In genomic region chr1:151534662-151535278, GRCh38 we compare ENCODE assay signal across 8 cellular contexts. TPM values are rescaled to one million over a fixed set of nuclear protein-coding genes. Genes with fewer than 3 reads are reported as not detected.
DNase-seq lines count a peak whose midpoint lies in the region; ATAC-seq and TF ChIP-seq lines count a peak whose summit lies in the region.

No MANE protein-coding gene starts in this region.

- H3K4me1 ChIP-seq in DOHH2 (ENCODE audit: control insufficient read depth, low read length) (peaks cover 8% of the 10 kb centered on the region), SK-N-SH (ENCODE audit: control insufficient read depth in 1 of 2, insufficient read depth in 2 of 2, low read depth in 1 of 2, low read length in 1 of 2) (peaks cover 10 to 28% of the 10 kb centered on the region in 2 experiments; a peak in 3 of 4 replicates)

- H3K4me3 ChIP-seq in DOHH2 (ENCODE audit: low read length) (no peak overlapping the region), SK-N-SH (ENCODE audit: low read depth in 2 of 2, low read length in 1 of 2) (no peak overlapping the region; a peak in 1 of 4 replicates)

- H3K36me3 Mint-ChIP-seq in progenitor cell of endocrine pancreas (ENCODE audit: insufficient read depth): peaks cover 28% of the 10 kb centered on the region

- H4K20me1 ChIP-seq in DOHH2 (ENCODE audit: control insufficient read depth, insufficient read depth, low read depth, low read length) (no peaks in the 10 kb centered on the region), SK-N-SH (ENCODE audit: insufficient read depth) (no peaks in the 10 kb centered on the region)

- no peak overlapping the region for H3K27ac ChIP-seq in DOHH2 (ENCODE audit: low read depth, low read length)
- no peak overlapping the region for H3K27ac ChIP-seq in SK-N-SH (ENCODE audit: low read depth in 2 of 2, low read length in 1 of 2)

- CTCF ChIA-PET in SK-N-SH (lab: Yijun Ruan, JAX): interaction anchor here (0.6 to 5.2 kb wide), 24 partner anchors 9 to 323 kb away, joined by 3 to 28 read pairs (median 3); partner anchors contain the start of gene CGN

- peak; percentile 85 for TF ChIP-seq RAD21 in SK-N-SH (IDR thresholded peaks at IDR 0.05; ENCODE audit: low read length)

- H3K27me3 ChIP-seq in DOHH2 (ENCODE audit: control insufficient read depth, low read length) (no peaks in the 10 kb centered on the region), SK-N-SH (ENCODE audit: insufficient read depth) (no peaks in the 10 kb centered on the region)

- no peaks in the 10 kb centered on the region for H3K27me3 Mint-ChIP-seq in progenitor cell of endocrine pancreas

- POLR2A ChIA-PET in SK-N-SH (lab: Yijun Ruan, JAX): no interaction called here

- ATAC-seq in HG03442 (IDR thresholded peaks at IDR 0.05; ENCODE audit: unreplicated experiment) (no peak), HG02759 (IDR thresholded peaks at IDR 0.05; ENCODE audit: unreplicated experiment) (no peak)

- H3K9me2 ChIP-seq in DOHH2 (replicated peaks; ENCODE audit: control insufficient read depth, low read length) (no peaks in the 10 kb centered on the region), SK-N-SH (no peaks in the 10 kb centered on the region)

- H3K79me2 ChIP-seq in DOHH2 (ENCODE audit: control insufficient read depth, low read length) (no peaks in the 10 kb centered on the region), SK-N-SH (ENCODE audit: insufficient read depth) (no peaks in the 10 kb centered on the region)

- no peak overlapping the region for H3K4me3 Mint-ChIP-seq in progenitor cell of endocrine pancreas (ENCODE audit: low read depth)

- no peaks in the 10 kb centered on the region for H3K36me3 ChIP-seq in DOHH2 (ENCODE audit: control insufficient read depth, low read length)
- H3K36me3 ChIP-seq in SK-N-SH (replicated peaks in 1 of 2; ENCODE audit: control insufficient read depth in 1 of 2, insufficient read depth in 2 of 2, low read length in 1 of 2): no peaks in the 10 kb centered on the region

- peaks cover 1% of the 10 kb centered on the region for H3K4me1 Mint-ChIP-seq in progenitor cell of endocrine pancreas (ENCODE audit: low read depth)

- H3K9me3 Mint-ChIP-seq in progenitor cell of endocrine pancreas (ENCODE audit: low read depth): no peaks in the 10 kb centered on the region

- no peaks in the 10 kb centered on the region for H3K9me3 ChIP-seq in DOHH2 (ENCODE audit: control insufficient read depth, insufficient read depth, low read length)
- no peaks in the 10 kb centered on the region for H3K9me3 ChIP-seq in SK-N-SH

- TF ChIP-seq CTCF in DOHH2 (IDR thresholded peaks at IDR 0.05; ENCODE audit: low read depth, low read length, poor library complexity, severe bottlenecking) (peak; percentile 97), SK-N-SH (IDR thresholded peaks at IDR 0.05) (peak; percentile 97), progenitor cell of endocrine pancreas (IDR thresholded peaks at IDR 0.05; ENCODE audit: unreplicated experiment) (peak; percentile 83)

- WGBS in SK-N-SH (ENCODE audit: low lambda C conversion rate): 69% methylated on average over 12 of the region's 12 CpGs

- H3K4me2 ChIP-seq in DOHH2 (ENCODE audit: low read length): no peak overlapping the region
- H3K4me2 ChIP-seq in SK-N-SH: no peak overlapping the region

- no peak overlapping the region for H3K27ac Mint-ChIP-seq in progenitor cell of endocrine pancreas

- 0 out of 2 replicates have a peak overlapping the region, but pooled peaks have one; percentile 7 for H2AFZ ChIP-seq in SK-N-SH (ENCODE audit: low read depth)

- peak; percentile 75 to 83 for DNase-seq in Kasumi-1 (lab: John Stamatoyannopoulos, UW)
- DNase-seq in SK-N-SH: peak; percentile 81
- peak; percentile 83 for DNase-seq in activated naive CD4-positive, alpha-beta T cell treated with Interleukin-2 at 50 U/mL for 16 hours
- DNase-seq in glomerular visceral epithelial cell (ENCODE audit: extremely low spot score): peak; percentile 71
- peak; percentile 65 for DNase-seq in progenitor cell of endocrine pancreas (ENCODE audit: low spot score, unreplicated experiment)

- no peak for TF ChIP-seq EP300 in SK-N-SH (IDR thresholded peaks at IDR 0.05; ENCODE audit: borderline replicate concordance in 1 of 2, low read depth in 1 of 2, low read length in 1 of 2)

- no peak overlapping the region for H3K9ac ChIP-seq in SK-N-SH

- H3F3A ChIP-seq in DOHH2 (ENCODE audit: control insufficient read depth, insufficient read depth): no peaks in the 10 kb centered on the region
- peaks cover 5% of the 10 kb centered on the region for H3F3A ChIP-seq in SK-N-SH (replicated peaks; ENCODE audit: insufficient read depth)

TF ChIP-seq in SK-N-SH, 30 proteins besides CTCF, POLR2A, EP300 and RAD21:
- TF ChIP-seq IRF3 (IDR thresholded peaks at IDR 0.05; ENCODE audit: low read depth, low read length) (no peak), FOXM1 (IDR thresholded peaks at IDR 0.05; ENCODE audit: low read depth) (no peak), SMC3 (IDR thresholded peaks at IDR 0.05; ENCODE audit: low read depth, low read length) (peak; percentile 86), MXI1 (IDR thresholded peaks at IDR 0.05; ENCODE audit: low read depth, low read length) (0 out of 2 replicates have a peak, but pooled peaks have one; percentile 69), GATA2 (CRISPR knock-in tag; IDR thresholded peaks at IDR 0.05) (no peak)

RNA-seq across cellular contexts. Expression of gene TUFT1, which starts 5.3 kb away (rescaled TPM):
- polyA plus RNA-seq in SK-N-SH (2012; rRNA removed): 20.6 and 27.9 TPM in 2 replicates
- polyA plus RNA-seq in SK-N-SH (2012; cell fraction: cytosol; rRNA removed): 21.1 and 22.1 TPM in 2 replicates
- polyA plus RNA-seq in SK-N-SH (2012; cell fraction: nucleus; rRNA removed): 28.8 and 43.7 TPM in 2 replicates
- total RNA-seq in progenitor cell of endocrine pancreas: 12.5 and 14.4 TPM in 2 replicates

RNA-seq across cellular contexts. Expression of gene CGN, which starts 23.6 kb away (rescaled TPM):
- polyA plus RNA-seq in SK-N-SH (2012; rRNA removed): 0.36 and 0.44 TPM in 2 replicates
- 0.12 and 0.64 TPM in 2 replicates for polyA plus RNA-seq in SK-N-SH (2012; cell fraction: cytosol; rRNA removed)
- 1.4 and 1.5 TPM in 2 replicates for polyA plus RNA-seq in SK-N-SH (2012; cell fraction: nucleus; rRNA removed)
- 127 and 128 TPM in 2 replicates for total RNA-seq in progenitor cell of endocrine pancreas
